In the genomic region with DNA sequence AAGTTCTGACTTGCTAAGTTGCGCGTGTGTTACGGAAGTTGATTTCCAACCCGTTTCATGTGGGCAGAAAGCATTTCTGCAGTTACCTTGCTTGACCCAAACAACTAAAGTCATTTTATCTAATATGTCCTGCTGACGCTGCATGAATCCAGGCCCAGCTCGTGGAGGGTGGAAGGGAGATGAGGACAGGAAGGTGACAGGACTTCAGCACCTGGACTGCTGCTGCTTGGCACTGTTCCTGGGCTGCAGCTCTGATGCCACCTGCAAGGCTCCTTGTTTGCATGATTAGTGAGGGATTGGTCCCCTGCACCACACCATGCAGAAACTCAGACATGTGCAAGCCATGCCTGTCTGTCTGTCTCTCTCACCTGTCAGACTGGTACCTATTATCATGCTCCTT, we compare ENCODE assay signal across 32 cellular contexts.
"Had no signal": no experiment of that assay in that cellular context is flagged by ENCODE, and none has a peak within 500 bp of the region (broad histone marks: within the 10 kb centered on the region; RNA-seq: fewer than 3 reads in every experiment).

No MANE protein-coding gene starts in this region.

- FAIRE-seq: frontal cortex had no signal

- H3K36me3 ChIP-seq: adrenal gland, breast epithelium, cardiac muscle cell had no signal

- ATAC-seq: activated CD8-positive, alpha-beta T cell treated with anti-CD3 and anti-CD28 coated beads for 36 hours; activated naive CD8-positive, alpha-beta T cell treated with anti-CD3 and anti-CD28 coated beads, Interleukin-2, amount 50 U/mL, for 24 hours; activated T-cell treated with anti-CD3 and anti-CD28 coated beads, Interleukin-2, amount 50 U/mL, for 4 hours; esophagus mucosa; WTC11 had no signal

- H3K9me3 ChIP-seq: adrenal gland, breast epithelium had no signal

- H3K27me3 ChIP-seq: adrenal gland had no signal

- H3K9me3 Mint-ChIP-seq: activated CD4-positive, alpha-beta T cell treated with anti-CD3 and anti-CD28 coated beads, Interleukin-2, amount 10 ng/mL, durations not matched to agents 7 days and 5 days; activated CD8-positive, alpha-beta T cell treated with anti-CD3 and anti-CD28 coated beads for 36 hours; activated naive CD4-positive, alpha-beta T cell treated with anti-CD3 and anti-CD28 coated beads for 36 hours; activated naive CD4-positive, alpha-beta T cell treated with anti-CD3 and anti-CD28 coated beads, Interleukin-2, amount 50 U/mL, for 24 hours; activated naive CD8-positive, alpha-beta T cell treated with anti-CD3 and anti-CD28 coated beads for 36 hours; activated naive CD8-positive, alpha-beta T cell treated with anti-CD3 and anti-CD28 coated beads, Interleukin-2, amount 50 U/mL, for 24 hours; activated T-cell treated with anti-CD3 and anti-CD28 coated beads, Interleukin-2, amount 50 U/mL, for 4 hours; activated T-helper 1 cell treated with anti-CD3 and anti-CD28 coated beads, Interleukin-12 subunit alpha, Interleukin-12 subunit beta, Interleukin-2, Interleukin-4 antibody, amounts not matched to agents 30 ng/mL and 10 ng/mL and 1 ng/mL, durations not matched to agents 14 hours and 24 hours and 36 hours; activated T-helper 2 cell treated with anti-CD3 and anti-CD28 coated beads, Interferon-gamma antibody, Interleukin-2, Interleukin-4, amounts not matched to agents 10 μg/mL and 5 μg/mL and 100 μg/mL, durations not matched to agents 14 hours and 24 hours and 36 hours; central memory CD8-positive, alpha-beta T cell; dendritic cell treated with granulocyte-macrophage colony-stimulating factor and Interleukin-4, amounts not matched to agents 40 ng/mL and 50 ng/mL, for 4 days; endodermal cell had no signal

- H3K4me1 Mint-ChIP-seq: activated CD4-positive, alpha-beta T cell treated with anti-CD3 and anti-CD28 coated beads, Interleukin-2, amount 10 ng/mL, durations not matched to agents 7 days and 5 days; activated naive CD8-positive, alpha-beta T cell treated with anti-CD3 and anti-CD28 coated beads for 36 hours; activated naive CD8-positive, alpha-beta T cell treated with anti-CD3 and anti-CD28 coated beads, Interleukin-2, amount 50 U/mL, for 24 hours; central memory CD8-positive, alpha-beta T cell had no signal

- H3K4me3 Mint-ChIP-seq: activated CD4-positive, alpha-beta T cell treated with anti-CD3 and anti-CD28 coated beads, Interleukin-2, amount 10 ng/mL, durations not matched to agents 7 days and 5 days; activated CD8-positive, alpha-beta T cell treated with anti-CD3 and anti-CD28 coated beads for 36 hours; activated naive CD4-positive, alpha-beta T cell treated with anti-CD3 and anti-CD28 coated beads for 36 hours; activated naive CD4-positive, alpha-beta T cell treated with anti-CD3 and anti-CD28 coated beads, Interleukin-2, amount 50 U/mL, for 24 hours; activated naive CD8-positive, alpha-beta T cell treated with anti-CD3 and anti-CD28 coated beads for 36 hours; activated naive CD8-positive, alpha-beta T cell treated with anti-CD3 and anti-CD28 coated beads, Interleukin-2, amount 50 U/mL, for 24 hours; activated T-cell treated with anti-CD3 and anti-CD28 coated beads, Interleukin-2, amount 50 U/mL, for 4 hours; activated T-helper 1 cell treated with anti-CD3 and anti-CD28 coated beads, Interleukin-12 subunit alpha, Interleukin-12 subunit beta, Interleukin-2, Interleukin-4 antibody, amounts not matched to agents 30 ng/mL and 10 ng/mL and 1 ng/mL, durations not matched to agents 14 hours and 24 hours and 36 hours; brain; central memory CD8-positive, alpha-beta T cell; dendritic cell treated with granulocyte-macrophage colony-stimulating factor and Interleukin-4, amounts not matched to agents 40 ng/mL and 50 ng/mL, for 4 days; endodermal cell; WTC11 had no signal

- H3K27ac ChIP-seq: adrenal gland, breast epithelium, cardiac muscle cell, coronary artery had no signal

- H3K27ac Mint-ChIP-seq: activated CD4-positive, alpha-beta T cell treated with anti-CD3 and anti-CD28 coated beads, Interleukin-2, amount 10 ng/mL, durations not matched to agents 7 days and 5 days; activated CD8-positive, alpha-beta T cell treated with anti-CD3 and anti-CD28 coated beads for 36 hours; activated naive CD4-positive, alpha-beta T cell treated with anti-CD3 and anti-CD28 coated beads for 36 hours; activated naive CD4-positive, alpha-beta T cell treated with anti-CD3 and anti-CD28 coated beads, Interleukin-2, amount 50 U/mL, for 24 hours; activated naive CD8-positive, alpha-beta T cell treated with anti-CD3 and anti-CD28 coated beads for 36 hours; activated naive CD8-positive, alpha-beta T cell treated with anti-CD3 and anti-CD28 coated beads, Interleukin-2, amount 50 U/mL, for 24 hours; activated T-helper 1 cell treated with anti-CD3 and anti-CD28 coated beads, Interleukin-12 subunit alpha, Interleukin-12 subunit beta, Interleukin-2, Interleukin-4 antibody, amounts not matched to agents 30 ng/mL and 10 ng/mL and 1 ng/mL, durations not matched to agents 14 hours and 24 hours and 36 hours; activated T-helper 2 cell treated with anti-CD3 and anti-CD28 coated beads, Interferon-gamma antibody, Interleukin-2, Interleukin-4, amounts not matched to agents 10 μg/mL and 5 μg/mL and 100 μg/mL, durations not matched to agents 14 hours and 24 hours and 36 hours; brain; dendritic cell treated with granulocyte-macrophage colony-stimulating factor and Interleukin-4, amounts not matched to agents 40 ng/mL and 50 ng/mL, for 4 days; endodermal cell; WTC11 had no signal

- H3K4me3 ChIP-seq: adrenal gland, breast epithelium, cardiac muscle cell, coronary artery, dorsolateral prefrontal cortex had no signal

- H3K36me3 Mint-ChIP-seq: activated naive CD4-positive, alpha-beta T cell treated with anti-CD3 and anti-CD28 coated beads, Interleukin-2, amount 50 U/mL, for 24 hours; activated naive CD8-positive, alpha-beta T cell treated with anti-CD3 and anti-CD28 coated beads for 36 hours; brain; WTC11 had no signal

- DNase-seq: activated CD4-positive, alpha-beta T cell treated with anti-CD3 and anti-CD28 coated beads for 1 hour; activated CD4-positive, alpha-beta T cell treated with anti-CD3 and anti-CD28 coated beads for 4 hours; activated CD4-positive, alpha-beta T cell treated with anti-CD3 and anti-CD28 coated beads, Interleukin-2, amount 10 ng/mL, durations not matched to agents 7 days and 5 days; activated CD4-positive, alpha-beta T cell treated with anti-CD3 and anti-CD28 coated beads, Interleukin-2, amount 50 U/mL, for 48 hours; activated CD8-positive, alpha-beta memory T cell treated with anti-CD3 and anti-CD28 coated beads for 24 hours; activated CD8-positive, alpha-beta T cell treated with anti-CD3 and anti-CD28 coated beads for 36 hours; activated effector memory CD4-positive, alpha-beta T cell treated with anti-CD3 and anti-CD28 coated beads, Interleukin-2, amount 50 U/mL, for 16 hours; activated naive CD4-positive, alpha-beta T cell treated with anti-CD3 and anti-CD28 coated beads for 36 hours; activated naive CD8-positive, alpha-beta T cell treated with anti-CD3 and anti-CD28 coated beads for 36 hours; activated naive CD8-positive, alpha-beta T cell treated with anti-CD3 and anti-CD28 coated beads, Interleukin-2, amount 50 U/mL, for 24 hours; activated T-cell treated with anti-CD3 and anti-CD28 coated beads, Interleukin-2, amount 50 U/mL, for 4 hours; adrenal gland; amygdala; aorta; dorsolateral prefrontal cortex; effector memory CD4-positive, alpha-beta T cell; endodermal cell; foreskin fibroblast; head of caudate nucleus; T-helper 2 cell had no signal

- H3K4me1 ChIP-seq: adrenal gland, breast epithelium had no signal
